Comparison of ENCODE assay signal across 1 cellular context in genomic region chr6:137926985-137927384, GRCh38.
A peak's percentile ranks its signal among the peaks of the same experiment; 100 is the strongest.
TF ChIP-seq lines count a peak whose summit lies in the region.

No MANE protein-coding gene starts in this region.

TF ChIP-seq in GM12878, 131 proteins besides CTCF, POLR2A, EP300 and RAD21:
- TF ChIP-seq ZBED1 (IDR thresholded peaks at IDR 0.05; ENCODE audit: borderline replicate concordance) = no peak
- peak; percentile 12; the same call in 1 of the 2 replicates for TF ChIP-seq POLR2AphosphoS5 (IDR thresholded peaks at IDR 0.05; ENCODE audit: low read length)
